7 cellular contexts compared by ENCODE assay signal in genomic region chr1:230425252-230426061, GRCh38. TPM values are rescaled to one million over a fixed set of nuclear protein-coding genes. Genes with fewer than 3 reads are reported as not detected.
A peak's percentile ranks its signal among the peaks of the same experiment; 100 is the strongest.
DNase-seq lines count a peak whose midpoint lies in the region; ATAC-seq and TF ChIP-seq lines count a peak whose summit lies in the region.

No MANE protein-coding gene starts in this region.

- no peak for TF ChIP-seq POLR2A in NB4 (IDR thresholded peaks at IDR 0.05; ENCODE audit: extremely low read depth, insufficient read length)

- H3K36me3 ChIP-seq in rectal smooth muscle tissue (ENCODE audit: control insufficient read depth, insufficient read depth, low read length) = no peaks in the 10 kb centered on the region

- TF ChIP-seq CTCF in NB4 (IDR thresholded peaks at IDR 0.05; ENCODE audit: low read depth, low read length) (no peak), epithelial cell of proximal tubule (conservative IDR thresholded peaks at IDR 0.05; ENCODE audit: low read depth, low read length) (no peak)

- peak; percentile 11 for ATAC-seq in GM21723 (IDR thresholded peaks at IDR 0.05; ENCODE audit: unreplicated experiment)

- no peak overlapping the region for H3K9ac ChIP-seq in rectal smooth muscle tissue (ENCODE audit: low read length)

- DNase-seq in NB4 (ENCODE audit: low read depth) = peak; percentile 46
- no peak for DNase-seq in epithelial cell of proximal tubule (ENCODE audit: low read depth)
- no peak for DNase-seq in T1000 (lab: John Stamatoyannopoulos, UW)
- DNase-seq in amniotic stem cell (lab: John Stamatoyannopoulos, UW) = no peak
- no peak for DNase-seq in COR-L47 (lab: John Stamatoyannopoulos, UW)

- H3K27me3 ChIP-seq in rectal smooth muscle tissue (ENCODE audit: control insufficient read depth, insufficient read depth, low read length) = peaks cover 11% of the 10 kb centered on the region

- H3K27ac ChIP-seq in rectal smooth muscle tissue (ENCODE audit: low read depth, low read length) = no peak overlapping the region

- peaks cover 2% of the 10 kb centered on the region for H3K4me1 ChIP-seq in rectal smooth muscle tissue (ENCODE audit: control insufficient read depth, insufficient read depth, low read length)

- peak overlapping the region; percentile 68 for H3K4me3 ChIP-seq in NB4 (ENCODE audit: low read depth, low read length)
- peak overlapping the region; percentile 52 for H3K4me3 ChIP-seq in epithelial cell of proximal tubule (ENCODE audit: low read depth, low read length)
- peak overlapping the region; percentile 9 for H3K4me3 ChIP-seq in rectal smooth muscle tissue (ENCODE audit: low read length)

RNA-seq across cellular contexts. Expression of gene PGBD5, which starts 0.7 kb away (rescaled TPM):
- total RNA-seq in epithelial cell of proximal tubule = 12.9 and 18.0 TPM in 2 replicates

Comparison
In these comparisons a context has a peak if more than half of its experiments do, and no peak if none do; other contexts are left out.
1. H3K4me3 ChIP-seq: peak in every context shown above with its lines; median percentile 68 in NB4; 52 in epithelial cell of proximal tubule; 9 in rectal smooth muscle tissue.